ENCODE assay signal across 9 cellular contexts in the genomic region with DNA sequence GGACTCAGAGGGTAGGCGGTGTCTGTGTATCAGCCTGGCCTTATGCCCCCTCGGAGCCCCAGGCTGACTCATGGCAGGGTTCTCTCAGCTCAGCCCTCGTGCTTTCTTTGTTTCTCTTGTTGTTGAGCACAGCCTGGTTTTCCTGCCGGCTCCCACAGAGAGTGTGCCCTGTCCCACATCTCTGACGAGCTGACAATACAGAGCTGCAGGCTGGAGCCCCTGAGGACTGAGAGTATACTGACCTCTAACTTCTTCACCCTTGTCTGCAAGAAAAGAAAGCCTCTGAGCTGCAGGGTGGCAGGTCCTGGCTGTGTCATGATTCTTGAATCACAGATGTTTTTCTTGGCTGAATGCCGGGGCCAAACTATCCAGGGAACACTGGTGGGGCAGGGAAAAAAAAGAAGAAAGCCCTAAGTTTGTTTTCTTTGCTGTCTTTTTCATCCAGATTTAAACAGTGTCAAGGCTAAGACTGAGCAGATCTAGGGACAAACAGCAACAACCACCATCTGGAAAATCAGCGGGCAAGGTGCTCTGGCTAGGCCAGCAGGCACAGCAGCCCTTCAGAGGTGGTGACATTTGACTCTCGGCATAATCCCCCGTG.
DNase-seq lines count a peak whose midpoint lies in the region.
"Had no signal": no experiment of that assay in that cellular context is flagged by ENCODE, and none has a peak within 500 bp of the region (broad histone marks: within the 10 kb centered on the region; RNA-seq: fewer than 3 reads in every experiment).

No MANE protein-coding gene starts in this region.

- H3K79me1 ChIP-seq in mesendoderm (ENCODE audit: low read length) = no peaks in the 10 kb centered on the region

- H2BK5ac ChIP-seq in mesendoderm (ENCODE audit: low read length) = no peak overlapping the region

- intact Hi-C loops in activated T-helper 2 cell treated with anti-CD3 and anti-CD28 coated beads, Interferon-gamma antibody, Interleukin-2, Interleukin-4, amounts not matched to agents 10 μg/mL and 5 μg/mL and 100 μg/mL, durations not matched to agents 14 hours and 24 hours and 36 hours (cut with micrococcal nuclease) = no loop called here
- intact Hi-C loops in activated CD4-positive, alpha-beta memory T cell treated with anti-CD3 and anti-CD28 coated beads for 36 hours (cut with micrococcal nuclease) = no loop called here

- no peak overlapping the region for H2BK15ac ChIP-seq in mesendoderm (replicated peaks; ENCODE audit: low read depth)

- no peaks in the 10 kb centered on the region for H3K4me1 Mint-ChIP-seq in activated T-helper 2 cell treated with anti-CD3 and anti-CD28 coated beads, Interferon-gamma antibody, Interleukin-2, Interleukin-4, amounts not matched to agents 10 μg/mL and 5 μg/mL and 100 μg/mL, durations not matched to agents 14 hours and 24 hours and 36 hours (ENCODE audit: low read depth)
- H3K4me1 Mint-ChIP-seq in activated CD4-positive, alpha-beta memory T cell treated with anti-CD3 and anti-CD28 coated beads for 36 hours (ENCODE audit: low read depth) = no peaks in the 10 kb centered on the region

- no peak overlapping the region for H4K5ac ChIP-seq in mesendoderm (ENCODE audit: low read length)

- H3K27ac ChIP-seq in mesendoderm (ENCODE audit: low read depth, low read length) = no peak overlapping the region

- no peak overlapping the region for H3K4ac ChIP-seq in mesendoderm (ENCODE audit: low read depth, low read length)

- H3K36me3 ChIP-seq in mesendoderm (ENCODE audit: control insufficient read depth, insufficient read depth, low read length) = no peaks in the 10 kb centered on the region

- no peaks in the 10 kb centered on the region for H3K27me3 ChIP-seq in mesendoderm (ENCODE audit: insufficient read depth, low read length, poor library complexity)

- no peaks in the 10 kb centered on the region for H3K79me2 ChIP-seq in mesendoderm (ENCODE audit: control insufficient read depth, insufficient read depth, low read length)

- no CpG with 5 or more reads among the region's 9 CpGs for WGBS in mesendoderm (ENCODE audit: extremely low coverage, insufficient coverage, low lambda C conversion rate)

- no peak overlapping the region for H3K23ac ChIP-seq in mesendoderm (ENCODE audit: low read length)

- peaks cover 4% of the 10 kb centered on the region for H3K27me3 Mint-ChIP-seq in activated T-helper 2 cell treated with anti-CD3 and anti-CD28 coated beads, Interferon-gamma antibody, Interleukin-2, Interleukin-4, amounts not matched to agents 10 μg/mL and 5 μg/mL and 100 μg/mL, durations not matched to agents 14 hours and 24 hours and 36 hours (ENCODE audit: low read depth)
- peaks cover 3% of the 10 kb centered on the region for H3K27me3 Mint-ChIP-seq in activated CD4-positive, alpha-beta memory T cell treated with anti-CD3 and anti-CD28 coated beads for 36 hours

- H4K8ac ChIP-seq in mesendoderm (ENCODE audit: low read depth, low read length) = no peak overlapping the region

- no peaks in the 10 kb centered on the region for H3K9me3 Mint-ChIP-seq in activated T-helper 2 cell treated with anti-CD3 and anti-CD28 coated beads, Interferon-gamma antibody, Interleukin-2, Interleukin-4, amounts not matched to agents 10 μg/mL and 5 μg/mL and 100 μg/mL, durations not matched to agents 14 hours and 24 hours and 36 hours
- no peaks in the 10 kb centered on the region for H3K9me3 Mint-ChIP-seq in activated CD4-positive, alpha-beta memory T cell treated with anti-CD3 and anti-CD28 coated beads for 36 hours

- H3K27ac Mint-ChIP-seq in activated T-helper 2 cell treated with anti-CD3 and anti-CD28 coated beads, Interferon-gamma antibody, Interleukin-2, Interleukin-4, amounts not matched to agents 10 μg/mL and 5 μg/mL and 100 μg/mL, durations not matched to agents 14 hours and 24 hours and 36 hours = no peak overlapping the region
- H3K27ac Mint-ChIP-seq in activated CD4-positive, alpha-beta memory T cell treated with anti-CD3 and anti-CD28 coated beads for 36 hours = no peak overlapping the region

- no peak overlapping the region for H2BK120ac ChIP-seq in mesendoderm (ENCODE audit: low read depth, low read length)

- peak overlapping the region; percentile 1 for H3K9ac ChIP-seq in mesendoderm (ENCODE audit: low read length)

- DNase-seq in 8988T = peak; percentile 23
- peak; percentile 51 for DNase-seq in LoVo (ENCODE audit: low spot score)
- peak; percentile 71 for DNase-seq in ecto neural progenitor cell (ENCODE audit: low spot score)
- peak; percentile 54 for DNase-seq in mesendoderm
- DNase-seq in NCI-H1436 (lab: John Stamatoyannopoulos, UW) = no peak
- DNase-seq in activated T-helper 2 cell treated with anti-CD3 and anti-CD28 coated beads, Interferon-gamma antibody, Interleukin-2, Interleukin-4, amounts not matched to agents 10 μg/mL and 5 μg/mL and 100 μg/mL, durations not matched to agents 14 hours and 24 hours and 36 hours (ENCODE audit: low spot score) = no peak
- DNase-seq in MV-4-11 (lab: John Stamatoyannopoulos, UW) = no peak
- DNase-seq in activated CD4-positive, alpha-beta memory T cell treated with anti-CD3 and anti-CD28 coated beads for 36 hours = no peak
- DNase-seq: Caco-2 had no signal

- POLR2A ChIA-PET in activated CD4-positive, alpha-beta memory T cell treated with anti-CD3 and anti-CD28 coated beads for 36 hours (lab: Charles Lee) = no interaction called here

- no peak overlapping the region for H3K4me3 Mint-ChIP-seq in activated T-helper 2 cell treated with anti-CD3 and anti-CD28 coated beads, Interferon-gamma antibody, Interleukin-2, Interleukin-4, amounts not matched to agents 10 μg/mL and 5 μg/mL and 100 μg/mL, durations not matched to agents 14 hours and 24 hours and 36 hours (ENCODE audit: low read depth)
- H3K4me3 Mint-ChIP-seq in activated CD4-positive, alpha-beta memory T cell treated with anti-CD3 and anti-CD28 coated beads for 36 hours = no peak overlapping the region

- H3K4me1 ChIP-seq in mesendoderm (ENCODE audit: control insufficient read depth, low read depth, low read length) = no peaks in the 10 kb centered on the region
- H3K4me1 ChIP-seq: Caco-2 had no signal

- no peaks in the 10 kb centered on the region for H3K36me3 Mint-ChIP-seq in activated T-helper 2 cell treated with anti-CD3 and anti-CD28 coated beads, Interferon-gamma antibody, Interleukin-2, Interleukin-4, amounts not matched to agents 10 μg/mL and 5 μg/mL and 100 μg/mL, durations not matched to agents 14 hours and 24 hours and 36 hours (ENCODE audit: low read depth)
- no peaks in the 10 kb centered on the region for H3K36me3 Mint-ChIP-seq in activated CD4-positive, alpha-beta memory T cell treated with anti-CD3 and anti-CD28 coated beads for 36 hours

- H3K4me2 ChIP-seq in mesendoderm (ENCODE audit: low read length) = no peak overlapping the region

- peak overlapping the region; percentile 63 for H3K18ac ChIP-seq in mesendoderm (ENCODE audit: low read length)

- no peak overlapping the region for H2AK5ac ChIP-seq in mesendoderm (ENCODE audit: low read length)

- CTCF ChIA-PET in activated CD4-positive, alpha-beta memory T cell treated with anti-CD3 and anti-CD28 coated beads for 36 hours (lab: Charles Lee) = no interaction called here

- no peak overlapping the region for H3K4me3 ChIP-seq in mesendoderm (ENCODE audit: low read length)

- H3K56ac ChIP-seq in mesendoderm (ENCODE audit: low read length) = peak overlapping the region; percentile 6

Comparison
In these comparisons a context has a peak if more than half of its experiments do, and no peak if none do; other contexts are left out.
1. DNase-seq: peak in 8988T (single experiment), LoVo (single experiment), ecto neural progenitor cell (single experiment) and mesendoderm (single experiment); none in NCI-H1436 (single experiment), activated T-helper 2 cell treated with anti-CD3 and anti-CD28 coated beads, Interferon-gamma antibody, Interleukin-2, Interleukin-4, amounts not matched to agents 10 μg/mL and 5 μg/mL and 100 μg/mL, durations not matched to agents 14 hours and 24 hours and 36 hours (single experiment), MV-4-11 (single experiment) and activated CD4-positive, alpha-beta memory T cell treated with anti-CD3 and anti-CD28 coated beads for 36 hours (single experiment).